Comparison of ENCODE assay signal across 21 cellular contexts in the genomic region with DNA sequence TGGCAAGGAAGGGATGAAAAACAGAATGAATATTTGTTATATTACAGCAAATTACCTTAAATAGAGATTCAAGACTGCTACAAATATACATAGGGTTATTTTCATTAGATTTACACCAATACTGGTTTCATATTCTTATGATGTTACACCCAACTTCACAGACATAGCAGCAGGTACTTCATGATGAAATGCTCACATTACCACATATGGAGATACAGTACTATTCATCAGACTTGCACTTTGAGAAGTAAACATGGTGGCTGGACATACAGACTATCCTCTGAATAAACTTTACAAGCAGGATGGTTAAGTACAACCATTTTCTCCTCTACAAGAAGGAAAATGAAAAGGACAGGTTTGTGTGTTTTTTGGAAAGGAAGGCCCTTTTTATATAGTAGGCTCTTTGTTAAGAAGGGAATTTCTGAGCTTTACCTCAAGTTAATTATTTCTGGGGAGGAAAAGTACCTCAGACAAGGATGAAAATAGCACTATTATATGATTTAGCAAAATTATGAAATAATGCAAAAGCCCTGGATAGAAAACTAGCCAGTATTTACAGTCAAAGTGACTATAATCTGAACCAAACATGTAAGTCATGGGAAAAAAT. TPM values are rescaled to one million over a fixed set of nuclear protein-coding genes. Genes with fewer than 3 reads are reported as not detected.
DNase-seq lines count a peak whose midpoint lies in the region; ATAC-seq, FAIRE-seq and TF ChIP-seq lines count a peak whose summit lies in the region.
"Had no signal": no experiment of that assay in that cellular context is flagged by ENCODE, and none has a peak within 500 bp of the region (broad histone marks: within the 10 kb centered on the region; RNA-seq: fewer than 3 reads in every experiment).

No MANE protein-coding gene starts in this region.

- H3K27me3 ChIP-seq in HepG2 (ENCODE audit: control insufficient read depth in 1 of 2, insufficient read depth in 2 of 2, low read length in 2 of 2) (no peaks in the 10 kb centered on the region), right lobe of liver (no peaks in the 10 kb centered on the region), right cardiac atrium (ENCODE audit: control insufficient read depth, insufficient read depth) (no peaks in the 10 kb centered on the region)

- no peaks in the 10 kb centered on the region for H4K20me1 ChIP-seq in HepG2 (ENCODE audit: insufficient read depth, low read length)
- H4K20me1 ChIP-seq: BLaER1 had no signal

- H3K9ac ChIP-seq in HepG2 (ENCODE audit: insufficient read depth, low read depth, low read length): no peak overlapping the region
- H3K9ac ChIP-seq: BLaER1 had no signal

- no peak for TF ChIP-seq CTCF in HepG2 (CRISPR knock-in tag; IDR thresholded peaks at IDR 0.05)
- TF ChIP-seq CTCF in right lobe of liver (IDR thresholded peaks at IDR 0.05): no peak
- no peak for TF ChIP-seq CTCF in mucosa of descending colon (IDR thresholded peaks at IDR 0.05)

- TF ChIP-seq RAD21 in HepG2 (CRISPR knock-in tag; IDR thresholded peaks at IDR 0.05): no peak

- H3K4me1 ChIP-seq in HepG2 (ENCODE audit: insufficient read depth, low read length) (peaks cover 29% of the 10 kb centered on the region), right lobe of liver (no peaks in the 10 kb centered on the region), right cardiac atrium (ENCODE audit: control insufficient read depth, insufficient read depth, low read length) (no peaks in the 10 kb centered on the region), mucosa of descending colon (ENCODE audit: low read depth) (no peaks in the 10 kb centered on the region)
- H3K4me1 ChIP-seq: BLaER1, Caco-2 had no signal

- DNase-seq in HepG2 (ENCODE audit: low spot score): peak; percentile 46
- DNase-seq in right lobe of liver: no peak
- no peak for DNase-seq in right cardiac atrium
- no peak for DNase-seq in mucosa of descending colon
- DNase-seq in GM12891 (ENCODE audit: insufficient read length, low spot score): no peak
- DNase-seq: Caco-2; CD4-positive, CD25-positive, alpha-beta regulatory T cell; CD8-positive, alpha-beta T cell; DMS53; DMS79 treated with DMSO at 0.1 percent for 48 hours; GF-D8; GOT3; HFFc6 had no signal

- peak overlapping the region; percentile 7; the same call in 1 of the 2 replicates for H3K4me2 ChIP-seq in HepG2 (ENCODE audit: low read depth, low read length)
- H3K4me2 ChIP-seq: BLaER1 had no signal

- POLR2A ChIA-PET in HepG2 (lab: Yijun Ruan, JAX): no interaction called here

- no peaks in the 10 kb centered on the region for H3K36me3 ChIP-seq in HepG2 (replicated peaks in 1 of 2; ENCODE audit: control insufficient read depth in 1 of 2, insufficient read depth in 2 of 2, low read length in 2 of 2)
- no peaks in the 10 kb centered on the region for H3K36me3 ChIP-seq in right lobe of liver
- H3K36me3 ChIP-seq in mucosa of descending colon (ENCODE audit: low read depth): no peaks in the 10 kb centered on the region
- H3K36me3 ChIP-seq: BLaER1, HAP-1 had no signal

- H3K4me3 ChIP-seq in HepG2 (replicated peaks in 1 of 3; ENCODE audit: insufficient read depth in 1 of 3, low read depth in 2 of 3, low read length in 3 of 3) (no peak overlapping the region), right lobe of liver (no peak overlapping the region), right cardiac atrium (ENCODE audit: low read length) (no peak overlapping the region), mucosa of descending colon (no peak overlapping the region)
- H3K4me3 ChIP-seq: BLaER1, HAP-1 had no signal

- no TSS peak for BruUV-seq in HepG2 (replicated peaks; lab: Mats Ljungman, UMichigan)

- TF ChIP-seq EP300 in HepG2 (IDR thresholded peaks at IDR 0.05; ENCODE audit: low read depth in 2 of 2, low read length in 2 of 2): no peak
- TF ChIP-seq EP300 in HepG2 (CRISPR knock-in tag; IDR thresholded peaks at IDR 0.05; ENCODE audit: borderline replicate concordance): no peak

- no peak overlapping the region for H2AFZ ChIP-seq in HepG2 (ENCODE audit: low read length)

- TF ChIP-seq POLR2A in HepG2 (IDR thresholded peaks at IDR 0.05; ENCODE audit: insufficient read depth in 1 of 2, low read depth in 2 of 2, low read length in 2 of 2): no peak
- no peak for TF ChIP-seq POLR2A in right lobe of liver (IDR thresholded peaks at IDR 0.05)
- TF ChIP-seq POLR2A in GM19099 (IDR thresholded peaks at IDR 0.05; ENCODE audit: extremely low read depth, insufficient read length, low read depth): peak; percentile 33
- no peak for TF ChIP-seq POLR2A in GM12891 (IDR thresholded peaks at IDR 0.05; ENCODE audit: low read depth, low read length)

- CTCF ChIA-PET in HepG2 (lab: Yijun Ruan, JAX; ENCODE audit: low intra/inter-chr PET ratio, low total read pairs): no interaction called here

- peak; percentile 64 for FAIRE-seq in HepG2 (lab: Jason Lieb, UNC)
- no peak for FAIRE-seq in GM12891 (lab: Jason Lieb, UNC)
- FAIRE-seq: A204.1, H54 had no signal

- intact Hi-C loops in HepG2 (cut with micrococcal nuclease; ENCODE audit: unreplicated experiment) (no loop called here), right lobe of liver (cut with DNase I) (no loop called here), right cardiac atrium (cut with DNase I) (no loop called here), mucosa of descending colon (cut with DNase I, micrococcal nuclease) (no loop called here)

- H3K79me2 ChIP-seq in HepG2 (ENCODE audit: insufficient read depth, low read length): no peaks in the 10 kb centered on the region

- no peak overlapping the region for H3K27ac ChIP-seq in HepG2 (ENCODE audit: extremely low read length, insufficient read depth, low read length)
- H3K27ac ChIP-seq in right lobe of liver: no peak overlapping the region
- no peak overlapping the region for H3K27ac ChIP-seq in right cardiac atrium (ENCODE audit: low read length)
- H3K27ac ChIP-seq: 22Rv1, BLaER1, C4-2B had no signal

- in situ Hi-C loops in HepG2 (cut with HindIII; ENCODE audit: extremely low pct_ligation_motif_present, low pct_unique_long_range_greater_than_20kb): no loop called here

- H3K9me3 ChIP-seq in HepG2 (ENCODE audit: low read length): no peaks in the 10 kb centered on the region
- no peaks in the 10 kb centered on the region for H3K9me3 ChIP-seq in right lobe of liver
- no peaks in the 10 kb centered on the region for H3K9me3 ChIP-seq in right cardiac atrium (ENCODE audit: control insufficient read depth, low read length)
- H3K9me3 ChIP-seq in mucosa of descending colon: no peaks in the 10 kb centered on the region
- H3K9me3 ChIP-seq: BLaER1, Caco-2, HAP-1 had no signal

- peak; percentile 57 for ATAC-seq in HepG2
- no peak for ATAC-seq in right lobe of liver
- ATAC-seq in HG02759 (IDR thresholded peaks at IDR 0.05; ENCODE audit: unreplicated experiment): peak; percentile 49
- no peak for ATAC-seq in right cardiac atrium
- ATAC-seq in mucosa of descending colon: no peak
- ATAC-seq: CD8-positive, alpha-beta T cell had no signal

TF ChIP-seq in HepG2, 621 proteins besides CTCF, POLR2A, EP300 and RAD21 (continues in another document):
- no peak for TF ChIP-seq MXD4 (CRISPR knock-in tag; IDR thresholded peaks at IDR 0.05)
- peak; percentile 78 for TF ChIP-seq SRF (IDR thresholded peaks at IDR 0.05; ENCODE audit: low read depth, low read length)

TF ChIP-seq in GM12891, 5 proteins besides CTCF, POLR2A, EP300 and RAD21:
- TF ChIP-seq PAX5 (IDR thresholded peaks at IDR 0.05; ENCODE audit: insufficient read depth, low read length, severe bottlenecking) (no peak), TAF1 (IDR thresholded peaks at IDR 0.05; ENCODE audit: low read depth, low read length) (no peak), SPI1 (IDR thresholded peaks at IDR 0.05; ENCODE audit: low read depth, low read length) (no peak), POU2F2 (IDR thresholded peaks at IDR 0.05; ENCODE audit: low read depth, low read length) (no peak), POLR2AphosphoS5 (IDR thresholded peaks at IDR 0.05; ENCODE audit: low read depth, low read length) (no peak)
TF ChIP-seq in GM12891: peak in this region for 0.

RNA-seq across cellular contexts. Expression of a gene that starts 12.0 kb away (rescaled TPM):
- total RNA-seq in HepG2 (2016; rRNA removed; fragmentation: Illumina TruSeq; extraction: Trizol) (7.4 and 7.5 TPM in 2 replicates), right lobe of liver (1 to 10 TPM; 2.9 to 5.0 (median 4.3) TPM), right cardiac atrium (1 to 10 TPM; 6.8 to 9.8 (median 8.1) TPM), mucosa of descending colon (1 to 10 TPM; 3.7 to 9.4 (median 5.0) TPM)
- total RNA-seq in HepG2 (2016; cell fraction: cytosol; rRNA removed; fragmentation: Illumina TruSeq; extraction: Trizol; ENCODE audit: low read depth): 0.88 and 1.9 TPM in 2 replicates
- total RNA-seq in HepG2 (2016; cell fraction: insoluble cytoplasmic fraction; rRNA removed; fragmentation: Illumina TruSeq; extraction: Trizol): 7.2 and 7.3 TPM in 2 replicates
- total RNA-seq in HepG2 (2016; cell fraction: membrane; rRNA removed; fragmentation: Illumina TruSeq; extraction: Trizol): 3.4 and 3.6 TPM in 2 replicates
- 10.8 and 12.4 TPM in 2 replicates for total RNA-seq in HepG2 (2016; cell fraction: nucleus; rRNA removed; fragmentation: Illumina TruSeq; extraction: Trizol)
- polyA plus RNA-seq in HepG2 (2011; rRNA removed) (4.6 and 6.4 TPM in 2 replicates), right cardiac atrium (3.0 TPM)
- polyA plus RNA-seq in HepG2 (2011; cell fraction: cytosol; rRNA removed): 2.8 and 6.5 TPM in 2 replicates
- 24.8 and 26.9 TPM in 2 replicates for polyA plus RNA-seq in HepG2 (2011; cell fraction: nucleus; rRNA removed)
- 3.9 and 5.6 TPM in 2 replicates for polyA plus RNA-seq in HepG2 (2012)
- polyA plus RNA-seq in HepG2 (2016; cell fraction: cytosol; fragmentation: Illumina TruSeq; extraction: Trizol; ENCODE audit: low read depth): 1.2 TPM in 2 replicates
- 7.1 and 7.8 TPM in 2 replicates for polyA plus RNA-seq in HepG2 (2016; cell fraction: insoluble cytoplasmic fraction; fragmentation: Illumina TruSeq; extraction: Trizol; ENCODE audit: low read depth)
- polyA plus RNA-seq in HepG2 (2016; cell fraction: membrane; fragmentation: Illumina TruSeq; extraction: Trizol; ENCODE audit: low read depth): 1.8 and 1.9 TPM in 2 replicates
- 19.3 and 26.8 TPM in 2 replicates for polyA plus RNA-seq in HepG2 (2016; cell fraction: nucleus; fragmentation: Illumina TruSeq; extraction: Trizol; ENCODE audit: insufficient read depth, low read depth)
- polyA minus RNA-seq in HepG2 (2011; rRNA and poly(A)+ RNA removed; ENCODE audit: low replicate concordance): 9.1 and 25.5 TPM in 2 replicates
- 3.6 and 5.7 TPM in 2 replicates for polyA minus RNA-seq in HepG2 (2011; cell fraction: cytosol; rRNA and poly(A)+ RNA removed)
- polyA minus RNA-seq in HepG2 (2011; cell fraction: nucleus; rRNA and poly(A)+ RNA removed): 20.1 and 22.3 TPM in 2 replicates
- polyA plus RNA-seq in GM12891 (2012; ENCODE audit: low read depth, missing spikeins): 2.9 TPM

Comparison
In these comparisons a context has a peak if more than half of its experiments do, and no peak if none do; other contexts are left out.
1. ATAC-seq: peak in HepG2 (single experiment) and HG02759 (single experiment); none in right lobe of liver (0 of 4), right cardiac atrium (0 of 2) and mucosa of descending colon (single experiment).